8 cellular contexts compared by ENCODE assay signal in genomic region chr15:51737538-51738305, GRCh38. TPM values are rescaled to one million over a fixed set of nuclear protein-coding genes. Genes with fewer than 3 reads are reported as not detected.
DNase-seq lines count a peak whose midpoint lies in the region; ATAC-seq and TF ChIP-seq lines count a peak whose summit lies in the region.

LYSMD2 (minus strand) TSS chr15:51737655; CDS start chr15:51737622, 33 bp downstream.

- H3K27me3 ChIP-seq in OCI-LY1 (ENCODE audit: insufficient read depth, low read length), result no peaks in the 10 kb centered on the region

- no peaks in the 10 kb centered on the region for H3F3A ChIP-seq in OCI-LY1 (ENCODE audit: insufficient read depth, low read length)

- H3K9ac ChIP-seq in OCI-LY1 (ENCODE audit: low read length), result peak within 1 kb of the TSS; percentile 58

- no peaks in the 10 kb centered on the region for H3K36me3 ChIP-seq in OCI-LY1 (ENCODE audit: insufficient read depth, low read length)

- H3K27me3 Mint-ChIP-seq in activated T-cell treated with anti-CD3 and anti-CD28 coated beads, Interleukin-2, amount 50 U/mL, for 72 hours (ENCODE audit: low read depth), result no peaks in the 10 kb centered on the region
- no peaks in the 10 kb centered on the region for H3K27me3 Mint-ChIP-seq in naive B cell

- H3K4me3 ChIP-seq in OCI-LY1 (ENCODE audit: low read depth, low read length, poor library complexity, severe bottlenecking), result peak within 1 kb of the TSS; percentile 60

- peak within 1 kb of the TSS; percentile 86 to 88 for H3K4me3 Mint-ChIP-seq in activated T-cell treated with anti-CD3 and anti-CD28 coated beads, Interleukin-2, amount 50 U/mL, for 72 hours
- H3K4me3 Mint-ChIP-seq in naive B cell, result peak within 1 kb of the TSS; percentile 88 to 96 (median 95)

- H3K9me3 Mint-ChIP-seq in activated T-cell treated with anti-CD3 and anti-CD28 coated beads, Interleukin-2, amount 50 U/mL, for 72 hours, result no peaks in the 10 kb centered on the region
- no peaks in the 10 kb centered on the region for H3K9me3 Mint-ChIP-seq in naive B cell

- DNase-seq in SKM-1 treated with dmso at 0.1 percent for 144 hours (lab: John Stamatoyannopoulos, UW; ENCODE audit: unreplicated experiment), result peak; percentile 37
- DNase-seq in SKM-1 (lab: John Stamatoyannopoulos, UW; ENCODE audit: unreplicated experiment), result no peak
- DNase-seq in activated T-cell treated with anti-CD3 and anti-CD28 coated beads, Interleukin-2, amount 50 U/mL, for 72 hours, result peak; percentile 80 to 84
- peak; percentile 53 for DNase-seq in fibroblast of gingiva (ENCODE audit: low read depth)
- peak; percentile 80 for DNase-seq in naive B cell
- DNase-seq in stimulated activated naive CD8-positive, alpha-beta T cell treated with anti-CD3 and anti-CD28 coated beads, Interleukin-15, Interleukin-2, amounts not matched to agents 100 U/mL and 50 U/mL, for 24 hours, result peak; percentile 74

- no peaks in the 10 kb centered on the region for H4K20me1 ChIP-seq in OCI-LY1 (ENCODE audit: insufficient read depth, low read length)

- peak within 1 kb of the TSS; percentile 53 for H3K4me2 ChIP-seq in OCI-LY1 (ENCODE audit: low read length)

- H3K79me2 ChIP-seq in OCI-LY1 (ENCODE audit: insufficient read depth, low read length), result no peaks in the 10 kb centered on the region

- H2AFZ ChIP-seq in OCI-LY1 (ENCODE audit: low read length), result no peak within 1 kb of the TSS

- H3K27ac Mint-ChIP-seq in activated T-cell treated with anti-CD3 and anti-CD28 coated beads, Interleukin-2, amount 50 U/mL, for 72 hours, result peak within 1 kb of the TSS; percentile 93
- H3K27ac Mint-ChIP-seq in naive B cell, result peak within 1 kb of the TSS; percentile 92 to 97 (median 96)

- peaks cover 63% of the 10 kb centered on the region for H3K4me1 Mint-ChIP-seq in activated T-cell treated with anti-CD3 and anti-CD28 coated beads, Interleukin-2, amount 50 U/mL, for 72 hours (ENCODE audit: low read depth)
- peaks cover 44 to 56% (median 50%) of the 10 kb centered on the region in 3 donors for H3K4me1 Mint-ChIP-seq in naive B cell

- no peaks in the 10 kb centered on the region for H3K9me3 ChIP-seq in OCI-LY1 (ENCODE audit: low read length)

- no peak for TF ChIP-seq CTCF in OCI-LY1 (IDR thresholded peaks at IDR 0.05; ENCODE audit: low read length)

- H3K36me3 Mint-ChIP-seq in activated T-cell treated with anti-CD3 and anti-CD28 coated beads, Interleukin-2, amount 50 U/mL, for 72 hours (ENCODE audit: insufficient read depth in 2 of 2), result peaks cover under 1 to 2% of the 10 kb centered on the region in 2 donors
- H3K36me3 Mint-ChIP-seq in naive B cell, result no peaks in the 10 kb centered on the region

- no peak within 1 kb of the TSS for H3K27ac ChIP-seq in OCI-LY1 (ENCODE audit: low read depth, low read length, poor library complexity, severe bottlenecking)

- peaks cover 31% of the 10 kb centered on the region for H3K4me1 ChIP-seq in OCI-LY1 (ENCODE audit: insufficient read depth, low read length, severe bottlenecking)

- no peaks in the 10 kb centered on the region for H3K9me2 ChIP-seq in OCI-LY1 (ENCODE audit: low read depth, low read length)

- peak; percentile 35 for ATAC-seq in HG03064 (IDR thresholded peaks at IDR 0.05; ENCODE audit: low read depth, unreplicated experiment)
- peak; percentile 61 to 73 for ATAC-seq in activated T-cell treated with anti-CD3 and anti-CD28 coated beads, Interleukin-2, amount 50 U/mL, for 72 hours (replicated peaks in 1 of 2)
- peak; percentile 66 to 67 for ATAC-seq in naive B cell (ENCODE audit: low read depth in 2 of 2)
- peak; percentile 21 for ATAC-seq in stimulated activated naive CD8-positive, alpha-beta T cell treated with anti-CD3 and anti-CD28 coated beads, Interleukin-15, Interleukin-2, amounts not matched to agents 100 U/mL and 50 U/mL, for 24 hours

RNA-seq across cellular contexts. Expression of gene LYSMD2, which starts in this region (rescaled TPM):
- total RNA-seq in activated T-cell treated with anti-CD3 and anti-CD28 coated beads, Interleukin-2, amount 50 U/mL, for 72 hours, result 10 to 100 TPM; 22.8 to 23.1 TPM
- 100 to 1,000 TPM in 1 of 6 donors, 10 to 100 TPM in 5; 56.6 to 120 (median 84.1) TPM for polyA plus RNA-seq in naive B cell (ENCODE audit: low read depth in 6 of 6)
